ENCODE assay signal across 1 cellular context in the genomic region with DNA sequence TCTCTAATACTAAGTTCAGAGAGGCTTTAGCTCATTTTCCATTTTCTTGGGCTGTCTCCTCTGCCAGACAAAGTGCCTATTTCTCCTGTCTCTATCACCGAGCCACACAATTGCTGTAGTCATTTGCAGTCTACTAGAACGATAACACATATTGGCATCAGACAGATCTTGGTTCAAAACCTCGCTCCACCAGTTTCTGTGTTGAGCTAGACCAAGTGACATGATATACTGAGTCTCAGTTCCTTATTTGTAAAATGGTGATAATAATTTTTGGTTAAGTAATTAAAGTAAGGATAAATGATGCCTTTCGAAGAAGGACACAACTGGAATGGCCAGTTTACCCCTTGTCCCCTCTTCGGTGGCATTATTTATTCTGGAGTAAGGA.
TF ChIP-seq lines count a peak whose summit lies in the region.

No MANE protein-coding gene starts in this region.

TF ChIP-seq in HepG2, 621 proteins besides CTCF, POLR2A, EP300 and RAD21 (continued from another document):
- TF ChIP-seq, protein P1, sequence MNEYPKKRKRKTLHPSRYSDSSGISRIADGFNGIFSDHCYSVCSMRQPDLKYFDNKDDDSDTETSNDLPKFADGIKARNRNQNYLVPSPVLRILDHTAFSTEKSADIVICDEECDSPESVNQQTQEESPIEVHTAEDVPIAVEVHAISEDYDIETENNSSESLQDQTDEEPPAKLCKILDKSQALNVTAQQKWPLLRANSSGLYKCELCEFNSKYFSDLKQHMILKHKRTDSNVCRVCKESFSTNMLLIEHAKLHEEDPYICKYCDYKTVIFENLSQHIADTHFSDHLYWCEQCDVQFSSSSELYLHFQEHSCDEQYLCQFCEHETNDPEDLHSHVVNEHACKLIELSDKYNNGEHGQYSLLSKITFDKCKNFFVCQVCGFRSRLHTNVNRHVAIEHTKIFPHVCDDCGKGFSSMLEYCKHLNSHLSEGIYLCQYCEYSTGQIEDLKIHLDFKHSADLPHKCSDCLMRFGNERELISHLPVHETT (CRISPR knock-in tag; conservative IDR thresholded peaks at IDR 0.05), result no peak
- TF ChIP-seq ZFYVE20 (CRISPR knock-in tag; IDR thresholded peaks at IDR 0.05; ENCODE audit: borderline replicate concordance, low read depth) (no peak), EHMT2 (IDR thresholded peaks at IDR 0.05; ENCODE audit: borderline replicate concordance, low read depth, low read length) (peak; percentile 89; the same call in 1 of the 2 replicates), ZNF318 (CRISPR knock-in tag; IDR thresholded peaks at IDR 0.05) (0 out of 2 replicates have a peak, but pooled peaks have one; percentile 1), ETV5 (CRISPR knock-in tag; IDR thresholded peaks at IDR 0.05; ENCODE audit: borderline replicate concordance) (no peak), TAF15 (IDR thresholded peaks at IDR 0.05; ENCODE audit: low read depth, low read length, poor library complexity, severe bottlenecking) (no peak), DNMT3B (CRISPR knock-in tag; conservative IDR thresholded peaks at IDR 0.05) (no peak), ZNF589 (CRISPR knock-in tag; conservative IDR thresholded peaks at IDR 0.05) (0 out of 2 replicates have a peak, but pooled peaks have one; percentile 70), BHLHE40 (IDR thresholded peaks at IDR 0.05; ENCODE audit: low read length) (no peak), ZSCAN31 (CRISPR knock-in tag; IDR thresholded peaks at IDR 0.05; ENCODE audit: low read depth) (no peak), SOX6 (IDR thresholded peaks at IDR 0.05) (no peak), SOX6 (CRISPR knock-in tag; IDR thresholded peaks at IDR 0.05) (no peak), ZC3H13 (CRISPR knock-in tag; IDR thresholded peaks at IDR 0.05) (0 out of 2 replicates have a peak, but pooled peaks have one; percentile 1), TSC22D2 (CRISPR knock-in tag; IDR thresholded peaks at IDR 0.05; ENCODE audit: borderline replicate concordance) (no peak), PCBP1 (IDR thresholded peaks at IDR 0.05; ENCODE audit: borderline replicate concordance, low read depth, low read length) (no peak), CBX2 (IDR thresholded peaks at IDR 0.05; ENCODE audit: low read depth, low read length) (no peak), CBX2 (CRISPR knock-in tag; IDR thresholded peaks at IDR 0.05; ENCODE audit: low read depth) (no peak), TARDBP (CRISPR knock-in tag; IDR thresholded peaks at IDR 0.05) (no peak), SRSF9 (IDR thresholded peaks at IDR 0.05; ENCODE audit: borderline replicate concordance, insufficient read depth, low read depth, low read length, poor library complexity, severe bottlenecking) (no peak), ADNP (CRISPR knock-in tag; IDR thresholded peaks at IDR 0.05) (no peak), NCOA1 (CRISPR knock-in tag; IDR thresholded peaks at IDR 0.05) (no peak), HOXA5 (CRISPR knock-in tag; IDR thresholded peaks at IDR 0.05) (0 out of 2 replicates have a peak, but pooled peaks have one; percentile 25), SP4 (CRISPR knock-in tag; IDR thresholded peaks at IDR 0.05) (no peak), RFXAP (CRISPR knock-in tag; IDR thresholded peaks at IDR 0.05; ENCODE audit: borderline replicate concordance) (no peak), TCF7 (IDR thresholded peaks at IDR 0.05; ENCODE audit: low read depth) (no peak), ZNF782 (CRISPR knock-in tag; IDR thresholded peaks at IDR 0.05; ENCODE audit: borderline replicate concordance) (0 out of 2 replicates have a peak, but pooled peaks have one; percentile 2), NFATC3 (CRISPR knock-in tag; IDR thresholded peaks at IDR 0.05) (no peak), CCDC6 (CRISPR knock-in tag; IDR thresholded peaks at IDR 0.05) (0 out of 2 replicates have a peak, but pooled peaks have one; percentile 9)
- TF ChIP-seq, protein P2, sequence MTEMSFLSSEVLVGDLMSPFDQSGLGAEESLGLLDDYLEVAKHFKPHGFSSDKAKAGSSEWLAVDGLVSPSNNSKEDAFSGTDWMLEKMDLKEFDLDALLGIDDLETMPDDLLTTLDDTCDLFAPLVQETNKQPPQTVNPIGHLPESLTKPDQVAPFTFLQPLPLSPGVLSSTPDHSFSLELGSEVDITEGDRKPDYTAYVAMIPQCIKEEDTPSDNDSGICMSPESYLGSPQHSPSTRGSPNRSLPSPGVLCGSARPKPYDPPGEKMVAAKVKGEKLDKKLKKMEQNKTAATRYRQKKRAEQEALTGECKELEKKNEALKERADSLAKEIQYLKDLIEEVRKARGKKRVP (CRISPR knock-in tag; IDR thresholded peaks at IDR 0.05), result no peak
- TF ChIP-seq, protein P3, sequence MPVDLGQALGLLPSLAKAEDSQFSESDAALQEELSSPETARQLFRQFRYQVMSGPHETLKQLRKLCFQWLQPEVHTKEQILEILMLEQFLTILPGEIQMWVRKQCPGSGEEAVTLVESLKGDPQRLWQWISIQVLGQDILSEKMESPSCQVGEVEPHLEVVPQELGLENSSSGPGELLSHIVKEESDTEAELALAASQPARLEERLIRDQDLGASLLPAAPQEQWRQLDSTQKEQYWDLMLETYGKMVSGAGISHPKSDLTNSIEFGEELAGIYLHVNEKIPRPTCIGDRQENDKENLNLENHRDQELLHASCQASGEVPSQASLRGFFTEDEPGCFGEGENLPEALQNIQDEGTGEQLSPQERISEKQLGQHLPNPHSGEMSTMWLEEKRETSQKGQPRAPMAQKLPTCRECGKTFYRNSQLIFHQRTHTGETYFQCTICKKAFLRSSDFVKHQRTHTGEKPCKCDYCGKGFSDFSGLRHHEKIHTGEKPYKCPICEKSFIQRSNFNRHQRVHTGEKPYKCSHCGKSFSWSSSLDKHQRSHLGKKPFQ (CRISPR knock-in tag; IDR thresholded peaks at IDR 0.05; ENCODE audit: insufficient replicate concordance), result peak; percentile 2
- TF ChIP-seq, protein P4, sequence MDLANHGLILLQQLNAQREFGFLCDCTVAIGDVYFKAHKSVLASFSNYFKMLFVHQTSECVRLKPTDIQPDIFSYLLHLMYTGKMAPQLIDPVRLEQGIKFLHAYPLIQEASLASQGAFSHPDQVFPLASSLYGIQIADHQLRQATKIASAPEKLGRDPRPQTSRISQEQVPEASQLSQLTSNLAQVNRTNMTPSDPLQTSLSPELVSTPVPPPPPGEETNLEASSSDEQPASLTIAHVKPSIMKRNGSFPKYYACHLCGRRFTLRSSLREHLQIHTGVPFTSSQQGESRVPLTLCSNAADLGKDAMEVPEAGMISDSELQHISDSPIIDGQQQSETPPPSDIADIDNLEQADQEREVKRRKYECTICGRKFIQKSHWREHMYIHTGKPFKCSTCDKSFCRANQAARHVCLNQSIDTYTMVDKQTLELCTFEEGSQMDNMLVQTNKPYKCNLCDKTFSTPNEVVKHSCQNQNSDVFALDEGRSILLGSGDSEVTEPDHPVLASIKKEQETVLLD (CRISPR knock-in tag; IDR thresholded peaks at IDR 0.05; ENCODE audit: low read depth), result no peak
